Comparison of ENCODE assay signal across 12 cellular contexts in the genomic region with DNA sequence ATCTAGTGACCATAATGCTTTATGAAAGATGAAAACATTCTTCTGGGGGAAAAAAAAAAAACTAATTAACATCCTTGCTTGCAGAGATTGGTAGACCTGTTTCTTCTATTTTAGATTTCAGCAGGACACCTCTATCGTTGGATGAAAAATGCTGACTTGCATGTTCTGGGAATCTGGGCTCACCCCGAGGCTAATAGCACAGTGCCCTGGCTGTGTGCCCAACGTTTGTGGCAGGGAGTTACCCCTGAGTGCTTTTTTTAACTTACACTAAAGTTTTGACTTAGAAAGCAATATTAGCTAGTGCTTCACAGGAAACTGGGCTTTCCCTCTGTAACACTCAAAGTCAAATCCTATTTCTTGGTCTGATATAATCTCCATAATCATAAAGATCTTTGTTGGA.
DNase-seq lines count a peak whose midpoint lies in the region; ATAC-seq and TF ChIP-seq lines count a peak whose summit lies in the region.
"Had no signal": no experiment of that assay in that cellular context is flagged by ENCODE, and none has a peak within 500 bp of the region (broad histone marks: within the 10 kb centered on the region; RNA-seq: fewer than 3 reads in every experiment).

No MANE protein-coding gene starts in this region.

- H3K9me3 ChIP-seq in mucosa of descending colon (no peaks in the 10 kb centered on the region), T-helper 17 cell (ENCODE audit: control insufficient read depth, low read length, poor library complexity, severe bottlenecking) (no peaks in the 10 kb centered on the region)

- H3K27me3 Mint-ChIP-seq in T-helper 17 cell: no peaks in the 10 kb centered on the region

- H3K4me3 Mint-ChIP-seq in T-helper 17 cell: no peak overlapping the region
- H3K4me3 Mint-ChIP-seq: CD8-positive, alpha-beta T cell had no signal

- in situ Hi-C loops in GM13977 (cut with MboI; ENCODE audit: low pct_unique_long_range_greater_than_20kb, low sequenced_read_pairs, unreplicated experiment): no loop called here

- no peak overlapping the region for H3K4me3 ChIP-seq in mucosa of descending colon
- H3K4me3 ChIP-seq: spleen had no signal

- DNase-seq in EH (ENCODE audit: low read depth) (peak; percentile 59), astrocyte of the hippocampus (ENCODE audit: low read depth, low spot score) (peak; percentile 67), mucosa of descending colon (peak in 2 of 3 donors; percentile 18 to 19), anterior cingulate cortex (lab: John Stamatoyannopoulos, UW) (no peak), T-helper 17 cell (no peak), GM13977 (ENCODE audit: low spot score) (no peak)
- DNase-seq in activated CD4-positive, alpha-beta T cell treated with anti-CD3 and anti-CD28 coated beads for 4 hours: no peak
- DNase-seq: activated CD8-positive, alpha-beta memory T cell treated with anti-CD3 and anti-CD28 coated beads, Interleukin-2, amount 50 U/mL, for 4 hours; CD8-positive, alpha-beta T cell; NCI-H1930; spleen had no signal

- no peak overlapping the region for H3K27ac Mint-ChIP-seq in T-helper 17 cell
- H3K27ac Mint-ChIP-seq: CD8-positive, alpha-beta T cell had no signal

- no peak for TF ChIP-seq CTCF in mucosa of descending colon (IDR thresholded peaks at IDR 0.05)
- TF ChIP-seq CTCF in GM13977 (IDR thresholded peaks at IDR 0.05; ENCODE audit: extremely low read depth, insufficient read depth, missing control alignments): no peak

- no peaks in the 10 kb centered on the region for H3K4me1 ChIP-seq in mucosa of descending colon (ENCODE audit: low read depth)

- no peaks in the 10 kb centered on the region for H3K4me1 Mint-ChIP-seq in T-helper 17 cell

- intact Hi-C loops in mucosa of descending colon (cut with DNase I, micrococcal nuclease): loop anchor here in 1 of 2 donors (10.0 kb wide), 1 partner anchor 846 kb away; no protein-coding TSS in a partner anchor

- ATAC-seq in HG02884 (IDR thresholded peaks at IDR 0.05; ENCODE audit: unreplicated experiment) (peak; percentile 76), mucosa of descending colon (no peak), T-helper 17 cell (no peak)
- ATAC-seq: CD8-positive, alpha-beta T cell had no signal

- no peaks in the 10 kb centered on the region for H3K36me3 ChIP-seq in mucosa of descending colon (ENCODE audit: low read depth)
- H3K36me3 ChIP-seq: spleen had no signal

- H3K36me3 Mint-ChIP-seq in T-helper 17 cell (ENCODE audit: low read depth): no peaks in the 10 kb centered on the region
- H3K36me3 Mint-ChIP-seq: CD8-positive, alpha-beta T cell had no signal

Comparison
In these comparisons a context has a peak if more than half of its experiments do, and no peak if none do; other contexts are left out.
1. DNase-seq: peak in EH (single experiment), astrocyte of the hippocampus (single experiment) and mucosa of descending colon (2 of 3); none in anterior cingulate cortex (0 of 58), activated CD4-positive, alpha-beta T cell treated with anti-CD3 and anti-CD28 coated beads for 4 hours (0 of 2), T-helper 17 cell (0 of 3) and GM13977 (single experiment).